Comparison of ENCODE assay signal across 10 cellular contexts in genomic region chr7:129494041-129494440, GRCh38. TPM values are rescaled to one million over a fixed set of nuclear protein-coding genes. Genes with fewer than 3 reads are reported as not detected.
DNase-seq lines count a peak whose midpoint lies in the region; ATAC-seq and TF ChIP-seq lines count a peak whose summit lies in the region.
"Had no signal": no experiment of that assay in that cellular context is flagged by ENCODE, and none has a peak within 500 bp of the region (broad histone marks: within the 10 kb centered on the region; RNA-seq: fewer than 3 reads in every experiment).

No MANE protein-coding gene starts in this region.

- ATAC-seq in GM19035 (IDR thresholded peaks at IDR 0.05; ENCODE audit: unreplicated experiment), result peak; percentile 91
- ATAC-seq in HG03460 (IDR thresholded peaks at IDR 0.05; ENCODE audit: unreplicated experiment), result peak; percentile 67

- no peak overlapping the region for H3K4me3 ChIP-seq in AG09309 (ENCODE audit: control insufficient read depth, low read depth, low read length)
- H3K4me3 ChIP-seq: SK-N-MC had no signal

- TF ChIP-seq CTCF in AG09309 (IDR thresholded peaks at IDR 0.05; ENCODE audit: control insufficient read depth, insufficient read depth, low read depth, low read length, missing control alignments), result no peak

- DNase-seq in AG09309 (ENCODE audit: low read depth) (peak; percentile 68), dermis blood vessel endothelial cell (peak; percentile 15), COR-L47 (lab: John Stamatoyannopoulos, UW) (no peak), GF-D8 (lab: John Stamatoyannopoulos, UW) (no peak), midbrain (lab: John Stamatoyannopoulos, UW) (no peak), SK-N-DZ (ENCODE audit: low spot score) (no peak)
- DNase-seq: hypothalamus had no signal

RNA-seq across cellular contexts. Expression of gene SMKR1, which starts 8.3 kb away (rescaled TPM):
- 0.09 and 0.17 TPM in 2 replicates for total RNA-seq in dermis blood vessel endothelial cell
- 0.22 TPM in 1 of 2 replicates, not detected in the other for polyA plus RNA-seq in SK-N-DZ (2014; cell fraction: cytosol; rRNA removed)
- 1.9 TPM in 1 of 2 replicates, not detected in the other for polyA plus RNA-seq in SK-N-DZ (2014; cell fraction: nucleus; rRNA removed)

RNA-seq across cellular contexts. Expression of gene STRIP2, which starts 59.8 kb away (rescaled TPM):
- 2.7 and 6.1 TPM in 2 replicates for total RNA-seq in dermis blood vessel endothelial cell
- polyA plus RNA-seq in SK-N-DZ (2014; cell fraction: cytosol; rRNA removed), result 9.4 TPM in 2 replicates
- 28.5 and 45.2 TPM in 2 replicates for polyA plus RNA-seq in SK-N-DZ (2014; cell fraction: nucleus; rRNA removed)

Comparison
In these comparisons a context has a peak if more than half of its experiments do, and no peak if none do; other contexts are left out.
1. DNase-seq: peak in AG09309 (single experiment) and dermis blood vessel endothelial cell (single experiment); none in COR-L47 (single experiment), GF-D8 (single experiment), midbrain (single experiment) and SK-N-DZ (single experiment).